Comparison of ENCODE assay signal across 8 cellular contexts in genomic region chr16:89711601-89712475, GRCh38.
DNase-seq lines count a peak whose midpoint lies in the region; ATAC-seq and TF ChIP-seq lines count a peak whose summit lies in the region.

No MANE protein-coding gene starts in this region.

- peak overlapping the region; percentile 74 for H3K4me3 Mint-ChIP-seq in memory B cell
- peak overlapping the region; percentile 81 for H3K4me3 Mint-ChIP-seq in stimulated activated naive CD8-positive, alpha-beta T cell treated with anti-CD3 and anti-CD28 coated beads, Interleukin-15, Interleukin-2, amounts not matched to agents 100 ng/mL and 50 ng/mL, for 24 hours

- ATAC-seq in memory B cell (ENCODE audit: low read depth): peak; percentile 93

- no peak overlapping the region for H3K27ac Mint-ChIP-seq in memory B cell
- H3K27ac Mint-ChIP-seq in stimulated activated naive CD8-positive, alpha-beta T cell treated with anti-CD3 and anti-CD28 coated beads, Interleukin-15, Interleukin-2, amounts not matched to agents 100 ng/mL and 50 ng/mL, for 24 hours: peak overlapping the region; percentile 65

- H3K9me3 Mint-ChIP-seq in memory B cell: no peaks in the 10 kb centered on the region
- no peaks in the 10 kb centered on the region for H3K9me3 Mint-ChIP-seq in stimulated activated naive CD8-positive, alpha-beta T cell treated with anti-CD3 and anti-CD28 coated beads, Interleukin-15, Interleukin-2, amounts not matched to agents 100 ng/mL and 50 ng/mL, for 24 hours

- peaks cover 1% of the 10 kb centered on the region for H3K36me3 Mint-ChIP-seq in memory B cell
- peaks cover 17% of the 10 kb centered on the region for H3K36me3 Mint-ChIP-seq in stimulated activated naive CD8-positive, alpha-beta T cell treated with anti-CD3 and anti-CD28 coated beads, Interleukin-15, Interleukin-2, amounts not matched to agents 100 ng/mL and 50 ng/mL, for 24 hours (ENCODE audit: low read depth)

- peak overlapping the region; percentile 68 for H3K4me3 ChIP-seq in choroid plexus epithelial cell (ENCODE audit: low read depth, low read length)

- DNase-seq in DMS 273 (lab: John Stamatoyannopoulos, UW; ENCODE audit: unreplicated experiment) (peak; percentile 88), DMS 273 treated with DMSO at 0.1 percent for 48 hours (lab: John Stamatoyannopoulos, UW) (no peak), Kasumi-1 (lab: John Stamatoyannopoulos, UW) (peak; percentile 56), choroid plexus epithelial cell (ENCODE audit: low read depth) (peak; percentile 67), memory B cell (ENCODE audit: low spot score in 2 of 2) (peak; percentile 54 to 64), NCI-H1436 (lab: John Stamatoyannopoulos, UW) (no peak)
- DNase-seq in activated CD4-positive, CD25-positive, alpha-beta regulatory T cell treated with anti-CD3 and anti-CD28 coated beads, Interleukin-2, amount 50 U/mL, for 16 hours (ENCODE audit: low read depth, low spot score): peak; percentile 35

- no peaks in the 10 kb centered on the region for H3K4me1 Mint-ChIP-seq in memory B cell
- H3K4me1 Mint-ChIP-seq in stimulated activated naive CD8-positive, alpha-beta T cell treated with anti-CD3 and anti-CD28 coated beads, Interleukin-15, Interleukin-2, amounts not matched to agents 100 ng/mL and 50 ng/mL, for 24 hours (ENCODE audit: low read depth): peaks cover 12% of the 10 kb centered on the region

- H3K27me3 Mint-ChIP-seq in memory B cell: no peaks in the 10 kb centered on the region
- H3K27me3 Mint-ChIP-seq in stimulated activated naive CD8-positive, alpha-beta T cell treated with anti-CD3 and anti-CD28 coated beads, Interleukin-15, Interleukin-2, amounts not matched to agents 100 ng/mL and 50 ng/mL, for 24 hours: no peaks in the 10 kb centered on the region

- TF ChIP-seq CTCF in choroid plexus epithelial cell (conservative IDR thresholded peaks at IDR 0.05; ENCODE audit: low read depth, low read length): no peak

Comparison
In these comparisons a context has a peak if more than half of its experiments do, and no peak if none do; other contexts are left out.
1. DNase-seq: peak in DMS 273 (single experiment), Kasumi-1 (2 of 2), activated CD4-positive, CD25-positive, alpha-beta regulatory T cell treated with anti-CD3 and anti-CD28 coated beads, Interleukin-2, amount 50 U/mL, for 16 hours (single experiment), choroid plexus epithelial cell (single experiment) and memory B cell (2 of 2); none in DMS 273 treated with DMSO at 0.1 percent for 48 hours (single experiment) and NCI-H1436 (single experiment).